In genomic region chr2:12717191-12717987, GRCh38 we compare ENCODE assay signal across 8 cellular contexts. TPM values are rescaled to one million over a fixed set of nuclear protein-coding genes. Genes with fewer than 3 reads are reported as not detected.
DNase-seq lines count a peak whose midpoint lies in the region; ATAC-seq and TF ChIP-seq lines count a peak whose summit lies in the region.

No MANE protein-coding gene starts in this region.

- H3K36me3 Mint-ChIP-seq in activated naive CD8-positive, alpha-beta T cell: peaks cover 4% of the 10 kb centered on the region

- H2AK5ac ChIP-seq in trophoblast cell (ENCODE audit: low read length): no peak overlapping the region

- H3K18ac ChIP-seq in trophoblast cell (ENCODE audit: low read length): peak overlapping the region; percentile 77

- H3K4me2 ChIP-seq in trophoblast cell (ENCODE audit: low read length): peak overlapping the region; percentile 93

- no peaks in the 10 kb centered on the region for H3K27me3 Mint-ChIP-seq in activated naive CD8-positive, alpha-beta T cell

- H3K79me2 ChIP-seq in trophoblast cell (ENCODE audit: control insufficient read depth, insufficient read depth, low read length, poor library complexity): peaks cover 7% of the 10 kb centered on the region

- H3K27ac Mint-ChIP-seq in activated naive CD8-positive, alpha-beta T cell: peak overlapping the region; percentile 72

- TF ChIP-seq EP300 in Ishikawa (IDR thresholded peaks at IDR 0.05; ENCODE audit: borderline replicate concordance): no peak

- no peak overlapping the region for H4K12ac ChIP-seq in trophoblast cell (ENCODE audit: low read depth, low read length)

- intact Hi-C loops in Right ventricle myocardium inferior (cut with DNase I): loop anchor here (1.0 to 10.0 kb wide), 6 partner anchors 101 to 763 kb away; no protein-coding TSS in a partner anchor

- peaks cover 8% of the 10 kb centered on the region for H3K79me1 ChIP-seq in trophoblast cell (ENCODE audit: low read length)

- peak overlapping the region; percentile 75 for H3K4me3 ChIP-seq in trophoblast cell (ENCODE audit: low read depth, low read length)

- H3K14ac ChIP-seq in trophoblast cell (ENCODE audit: low read length): peak overlapping the region; percentile 63

- no peak overlapping the region for H2BK12ac ChIP-seq in trophoblast cell (ENCODE audit: low read length)

- TF ChIP-seq RAD21 in Ishikawa (IDR thresholded peaks at IDR 0.05; ENCODE audit: low read depth): peak; percentile 31

- no CpG with 5 or more reads among the region's 72 CpGs for WGBS in trophoblast cell (ENCODE audit: extremely low coverage, insufficient coverage, insufficient read length)

- peak; percentile 31; the same call in 1 of the 2 replicates for TF ChIP-seq CTCF in GM12874 (IDR thresholded peaks at IDR 0.05; ENCODE audit: insufficient read depth, low read depth, low read length)

- peaks cover 0 to 6% of the 10 kb centered on the region in 2 experiments for H3K4me1 ChIP-seq in trophoblast cell (ENCODE audit: control insufficient read depth in 1 of 2, insufficient read depth in 2 of 2, low read length in 2 of 2)

- H3K27ac ChIP-seq in trophoblast cell (ENCODE audit: low read depth, low read length): no peak overlapping the region

- peaks cover 56% of the 10 kb centered on the region for H3K4me1 Mint-ChIP-seq in activated naive CD8-positive, alpha-beta T cell (ENCODE audit: low read depth)

- no peaks in the 10 kb centered on the region for H3K9me3 Mint-ChIP-seq in activated naive CD8-positive, alpha-beta T cell (ENCODE audit: low read depth)

- DNase-seq in SK-N-DZ (ENCODE audit: low spot score): peak; percentile 72
- peak; percentile 79 for DNase-seq in Right ventricle myocardium inferior (ENCODE audit: missing footprints)
- peak in 1 of 2 donors; percentile 36 for DNase-seq in trophoblast cell

- ATAC-seq in Right ventricle myocardium inferior (peak; percentile 40), HG02884 (IDR thresholded peaks at IDR 0.05; ENCODE audit: unreplicated experiment) (no peak), GM18519 (IDR thresholded peaks at IDR 0.05; ENCODE audit: low FRiP score, unreplicated experiment) (no peak)

- H3K23ac ChIP-seq in trophoblast cell (ENCODE audit: low read length): no peak overlapping the region

- peak overlapping the region; percentile 73 for H2BK120ac ChIP-seq in trophoblast cell (ENCODE audit: insufficient read depth, low read length, poor library complexity)

- no peak overlapping the region for H3K4ac ChIP-seq in trophoblast cell (ENCODE audit: low read depth, low read length)

- no peaks in the 10 kb centered on the region for H3K36me3 ChIP-seq in trophoblast cell (ENCODE audit: control insufficient read depth in 1 of 2, insufficient read depth in 2 of 2, low read length in 2 of 2)

- peaks cover 6% of the 10 kb centered on the region for H3K27me3 ChIP-seq in trophoblast cell (ENCODE audit: insufficient read depth, low read length)

- H2BK5ac ChIP-seq in trophoblast cell (ENCODE audit: low read depth, low read length, poor library complexity): no peak overlapping the region

- H3K9me3 ChIP-seq in trophoblast cell (ENCODE audit: insufficient read depth, low read depth, low read length): no peaks in the 10 kb centered on the region

- H4K8ac ChIP-seq in trophoblast cell (ENCODE audit: low read depth, low read length): peak overlapping the region; percentile 6

- H3K4me3 Mint-ChIP-seq in activated naive CD8-positive, alpha-beta T cell: peak overlapping the region; percentile 94

- peak overlapping the region; percentile 30 for H4K91ac ChIP-seq in trophoblast cell (ENCODE audit: low read depth, low read length)

- peak overlapping the region; percentile 84 for H3K9ac ChIP-seq in trophoblast cell (ENCODE audit: low read length)

- H2AFZ ChIP-seq in trophoblast cell (ENCODE audit: insufficient read depth, low read length, poor library complexity): peak overlapping the region; percentile 54

TF ChIP-seq in Ishikawa, 13 proteins besides CTCF, POLR2A, EP300 and RAD21:
- no peak for TF ChIP-seq MAX (IDR thresholded peaks at IDR 0.05)
- 0 out of 2 replicates have a peak, but pooled peaks have one; percentile 12 for TF ChIP-seq CREB1 (IDR thresholded peaks at IDR 0.05; ENCODE audit: low read depth)
- TF ChIP-seq FOXM1 (IDR thresholded peaks at IDR 0.05; ENCODE audit: borderline replicate concordance, low read depth): no peak
- peak; percentile 48; the same call in 1 of the 2 replicates for TF ChIP-seq ZBTB7A (IDR thresholded peaks at IDR 0.05; ENCODE audit: low read depth)
- TF ChIP-seq USF1 (IDR thresholded peaks at IDR 0.05): no peak
- TF ChIP-seq EGR1 (IDR thresholded peaks at IDR 0.05): no peak

RNA-seq across cellular contexts. Expression of gene TRIB2, which starts 0.7 kb away (rescaled TPM):
- polyA plus RNA-seq in SK-N-DZ (2014; cell fraction: cytosol; rRNA removed): 44.7 and 61.8 TPM in 2 replicates
- 77.1 and 79.1 TPM in 2 replicates for polyA plus RNA-seq in SK-N-DZ (2014; cell fraction: nucleus; rRNA removed)
- 33.4 TPM for total RNA-seq in Right ventricle myocardium inferior
- polyA plus RNA-seq in trophoblast cell (2013): 6.9 and 8.7 TPM in 2 replicates
